Comparison of ENCODE assay signal across 1 cellular context in the genomic region with DNA sequence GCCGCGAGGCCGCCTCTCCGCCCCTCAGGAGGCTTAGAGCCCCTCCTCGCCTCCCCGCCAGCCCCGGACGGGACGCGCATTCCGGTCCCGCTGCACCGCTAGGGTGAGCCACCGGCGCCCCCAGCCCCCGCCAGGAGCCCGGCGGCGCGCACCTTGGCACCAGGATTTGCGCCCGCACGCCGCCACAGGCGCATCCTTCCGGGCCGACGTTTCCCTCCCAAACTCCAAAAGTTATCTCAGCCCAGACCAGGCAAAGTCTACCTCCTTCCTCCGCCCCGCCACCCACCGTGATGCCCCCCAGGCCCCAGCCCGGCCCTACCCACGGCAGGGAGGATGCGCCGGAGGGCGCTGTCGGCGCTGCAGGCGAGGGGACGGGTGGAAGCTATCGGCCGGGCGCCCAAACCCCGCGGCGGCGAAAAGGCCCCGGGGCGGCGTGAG.
TF ChIP-seq lines count a peak whose summit lies in the region.

No MANE protein-coding gene starts in this region.

TF ChIP-seq in K562, 482 proteins besides CTCF, POLR2A, EP300 and RAD21:
- no peak for TF ChIP-seq MITF (IDR thresholded peaks at IDR 0.05)
- TF ChIP-seq MAZ (CRISPR knock-in tag; conservative IDR thresholded peaks at IDR 0.05 in 1 of 2, IDR thresholded peaks at IDR 0.05 in 1 of 2) = peak in 1 of 2 experiments; percentile 44; a peak in 1 of 4 replicates
- TF ChIP-seq CTBP1 (IDR thresholded peaks at IDR 0.05; ENCODE audit: borderline replicate concordance) = 0 out of 2 replicates have a peak, but pooled peaks have one; percentile 30
- TF ChIP-seq, protein P1, sequence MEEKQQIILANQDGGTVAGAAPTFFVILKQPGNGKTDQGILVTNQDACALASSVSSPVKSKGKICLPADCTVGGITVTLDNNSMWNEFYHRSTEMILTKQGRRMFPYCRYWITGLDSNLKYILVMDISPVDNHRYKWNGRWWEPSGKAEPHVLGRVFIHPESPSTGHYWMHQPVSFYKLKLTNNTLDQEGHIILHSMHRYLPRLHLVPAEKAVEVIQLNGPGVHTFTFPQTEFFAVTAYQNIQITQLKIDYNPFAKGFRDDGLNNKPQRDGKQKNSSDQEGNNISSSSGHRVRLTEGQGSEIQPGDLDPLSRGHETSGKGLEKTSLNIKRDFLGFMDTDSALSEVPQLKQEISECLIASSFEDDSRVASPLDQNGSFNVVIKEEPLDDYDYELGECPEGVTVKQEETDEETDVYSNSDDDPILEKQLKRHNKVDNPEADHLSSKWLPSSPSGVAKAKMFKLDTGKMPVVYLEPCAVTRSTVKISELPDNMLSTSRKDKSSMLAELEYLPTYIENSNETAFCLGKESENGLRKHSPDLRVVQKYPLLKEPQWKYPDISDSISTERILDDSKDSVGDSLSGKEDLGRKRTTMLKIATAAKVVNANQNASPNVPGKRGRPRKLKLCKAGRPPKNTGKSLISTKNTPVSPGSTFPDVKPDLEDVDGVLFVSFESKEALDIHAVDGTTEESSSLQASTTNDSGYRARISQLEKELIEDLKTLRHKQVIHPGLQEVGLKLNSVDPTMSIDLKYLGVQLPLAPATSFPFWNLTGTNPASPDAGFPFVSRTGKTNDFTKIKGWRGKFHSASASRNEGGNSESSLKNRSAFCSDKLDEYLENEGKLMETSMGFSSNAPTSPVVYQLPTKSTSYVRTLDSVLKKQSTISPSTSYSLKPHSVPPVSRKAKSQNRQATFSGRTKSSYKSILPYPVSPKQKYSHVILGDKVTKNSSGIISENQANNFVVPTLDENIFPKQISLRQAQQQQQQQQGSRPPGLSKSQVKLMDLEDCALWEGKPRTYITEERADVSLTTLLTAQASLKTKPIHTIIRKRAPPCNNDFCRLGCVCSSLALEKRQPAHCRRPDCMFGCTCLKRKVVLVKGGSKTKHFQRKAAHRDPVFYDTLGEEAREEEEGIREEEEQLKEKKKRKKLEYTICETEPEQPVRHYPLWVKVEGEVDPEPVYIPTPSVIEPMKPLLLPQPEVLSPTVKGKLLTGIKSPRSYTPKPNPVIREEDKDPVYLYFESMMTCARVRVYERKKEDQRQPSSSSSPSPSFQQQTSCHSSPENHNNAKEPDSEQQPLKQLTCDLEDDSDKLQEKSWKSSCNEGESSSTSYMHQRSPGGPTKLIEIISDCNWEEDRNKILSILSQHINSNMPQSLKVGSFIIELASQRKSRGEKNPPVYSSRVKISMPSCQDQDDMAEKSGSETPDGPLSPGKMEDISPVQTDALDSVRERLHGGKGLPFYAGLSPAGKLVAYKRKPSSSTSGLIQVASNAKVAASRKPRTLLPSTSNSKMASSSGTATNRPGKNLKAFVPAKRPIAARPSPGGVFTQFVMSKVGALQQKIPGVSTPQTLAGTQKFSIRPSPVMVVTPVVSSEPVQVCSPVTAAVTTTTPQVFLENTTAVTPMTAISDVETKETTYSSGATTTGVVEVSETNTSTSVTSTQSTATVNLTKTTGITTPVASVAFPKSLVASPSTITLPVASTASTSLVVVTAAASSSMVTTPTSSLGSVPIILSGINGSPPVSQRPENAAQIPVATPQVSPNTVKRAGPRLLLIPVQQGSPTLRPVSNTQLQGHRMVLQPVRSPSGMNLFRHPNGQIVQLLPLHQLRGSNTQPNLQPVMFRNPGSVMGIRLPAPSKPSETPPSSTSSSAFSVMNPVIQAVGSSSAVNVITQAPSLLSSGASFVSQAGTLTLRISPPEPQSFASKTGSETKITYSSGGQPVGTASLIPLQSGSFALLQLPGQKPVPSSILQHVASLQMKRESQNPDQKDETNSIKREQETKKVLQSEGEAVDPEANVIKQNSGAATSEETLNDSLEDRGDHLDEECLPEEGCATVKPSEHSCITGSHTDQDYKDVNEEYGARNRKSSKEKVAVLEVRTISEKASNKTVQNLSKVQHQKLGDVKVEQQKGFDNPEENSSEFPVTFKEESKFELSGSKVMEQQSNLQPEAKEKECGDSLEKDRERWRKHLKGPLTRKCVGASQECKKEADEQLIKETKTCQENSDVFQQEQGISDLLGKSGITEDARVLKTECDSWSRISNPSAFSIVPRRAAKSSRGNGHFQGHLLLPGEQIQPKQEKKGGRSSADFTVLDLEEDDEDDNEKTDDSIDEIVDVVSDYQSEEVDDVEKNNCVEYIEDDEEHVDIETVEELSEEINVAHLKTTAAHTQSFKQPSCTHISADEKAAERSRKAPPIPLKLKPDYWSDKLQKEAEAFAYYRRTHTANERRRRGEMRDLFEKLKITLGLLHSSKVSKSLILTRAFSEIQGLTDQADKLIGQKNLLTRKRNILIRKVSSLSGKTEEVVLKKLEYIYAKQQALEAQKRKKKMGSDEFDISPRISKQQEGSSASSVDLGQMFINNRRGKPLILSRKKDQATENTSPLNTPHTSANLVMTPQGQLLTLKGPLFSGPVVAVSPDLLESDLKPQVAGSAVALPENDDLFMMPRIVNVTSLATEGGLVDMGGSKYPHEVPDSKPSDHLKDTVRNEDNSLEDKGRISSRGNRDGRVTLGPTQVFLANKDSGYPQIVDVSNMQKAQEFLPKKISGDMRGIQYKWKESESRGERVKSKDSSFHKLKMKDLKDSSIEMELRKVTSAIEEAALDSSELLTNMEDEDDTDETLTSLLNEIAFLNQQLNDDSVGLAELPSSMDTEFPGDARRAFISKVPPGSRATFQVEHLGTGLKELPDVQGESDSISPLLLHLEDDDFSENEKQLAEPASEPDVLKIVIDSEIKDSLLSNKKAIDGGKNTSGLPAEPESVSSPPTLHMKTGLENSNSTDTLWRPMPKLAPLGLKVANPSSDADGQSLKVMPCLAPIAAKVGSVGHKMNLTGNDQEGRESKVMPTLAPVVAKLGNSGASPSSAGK (IDR thresholded peaks at IDR 0.05) = peak; percentile 48; the same call in 1 of the 2 replicates
- TF ChIP-seq HNRNPL (IDR thresholded peaks at IDR 0.05; ENCODE audit: low read depth, low read length) = 0 out of 2 replicates have a peak, but pooled peaks have one; percentile 33
- no peak for TF ChIP-seq RBM17 (IDR thresholded peaks at IDR 0.05; ENCODE audit: borderline replicate concordance, low read depth, low read length)
- TF ChIP-seq CTCFL (IDR thresholded peaks at IDR 0.05; ENCODE audit: borderline replicate concordance, insufficient read depth, low read depth, low read length, poor library complexity, severe bottlenecking) = peak; percentile 74
- peak; percentile 21 for TF ChIP-seq CXXC5 (CRISPR knock-in tag; IDR thresholded peaks at IDR 0.05)
- TF ChIP-seq, protein P2, sequence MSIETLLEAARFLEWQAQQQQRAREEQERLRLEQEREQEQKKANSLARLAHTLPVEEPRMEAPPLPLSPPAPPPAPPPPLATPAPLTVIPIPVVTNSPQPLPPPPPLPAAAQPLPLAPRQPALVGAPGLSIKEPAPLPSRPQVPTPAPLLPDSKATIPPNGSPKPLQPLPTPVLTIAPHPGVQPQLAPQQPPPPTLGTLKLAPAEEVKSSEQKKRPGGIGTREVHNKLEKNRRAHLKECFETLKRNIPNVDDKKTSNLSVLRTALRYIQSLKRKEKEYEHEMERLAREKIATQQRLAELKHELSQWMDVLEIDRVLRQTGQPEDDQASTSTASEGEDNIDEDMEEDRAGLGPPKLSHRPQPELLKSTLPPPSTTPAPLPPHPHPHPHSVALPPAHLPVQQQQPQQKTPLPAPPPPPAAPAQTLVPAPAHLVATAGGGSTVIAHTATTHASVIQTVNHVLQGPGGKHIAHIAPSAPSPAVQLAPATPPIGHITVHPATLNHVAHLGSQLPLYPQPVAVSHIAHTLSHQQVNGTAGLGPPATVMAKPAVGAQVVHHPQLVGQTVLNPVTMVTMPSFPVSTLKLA (conservative IDR thresholded peaks at IDR 0.05) = 0 out of 4 replicates have a peak, but pooled peaks of 1 of the 2 experiments have one; percentile 14
- TF ChIP-seq ZEB2 (IDR thresholded peaks at IDR 0.05) = peak; percentile 62; the same call in 1 of the 2 replicates
- TF ChIP-seq HDAC1 (IDR thresholded peaks at IDR 0.05) = peak in 1 of 2 experiments; percentile 14; a peak in 1 of 4 replicates
- TF ChIP-seq HNRNPLL (IDR thresholded peaks at IDR 0.05; ENCODE audit: low read depth, low read length, poor library complexity, severe bottlenecking) = peak; percentile 37
- no peak for TF ChIP-seq KLF16 (IDR thresholded peaks at IDR 0.05)
- peak; percentile 13; the same call in 1 of the 2 replicates for TF ChIP-seq ZNF316 (IDR thresholded peaks at IDR 0.05)
- TF ChIP-seq ZBTB7A (IDR thresholded peaks at IDR 0.05; ENCODE audit: borderline replicate concordance, control insufficient read depth, low read depth, low read length) = peak; percentile 75; the same call in 1 of the 2 replicates
- peak; percentile 36; the same call in 1 of the 2 replicates for TF ChIP-seq GABPB1 (CRISPR knock-in tag; IDR thresholded peaks at IDR 0.05)
- TF ChIP-seq RCOR1 (IDR thresholded peaks at IDR 0.05; ENCODE audit: borderline replicate concordance in 1 of 2, low read depth in 2 of 2, low read length in 2 of 2) = no peak
- peak; percentile 40 to 80 for TF ChIP-seq E2F6 (IDR thresholded peaks at IDR 0.05; ENCODE audit: borderline replicate concordance in 1 of 2, extremely low read depth in 1 of 2, insufficient read depth in 1 of 2, insufficient read length in 1 of 2, low read depth in 1 of 2, low read length in 1 of 2, poor library complexity in 1 of 2, severe bottlenecking in 1 of 2)
- TF ChIP-seq, protein P3, sequence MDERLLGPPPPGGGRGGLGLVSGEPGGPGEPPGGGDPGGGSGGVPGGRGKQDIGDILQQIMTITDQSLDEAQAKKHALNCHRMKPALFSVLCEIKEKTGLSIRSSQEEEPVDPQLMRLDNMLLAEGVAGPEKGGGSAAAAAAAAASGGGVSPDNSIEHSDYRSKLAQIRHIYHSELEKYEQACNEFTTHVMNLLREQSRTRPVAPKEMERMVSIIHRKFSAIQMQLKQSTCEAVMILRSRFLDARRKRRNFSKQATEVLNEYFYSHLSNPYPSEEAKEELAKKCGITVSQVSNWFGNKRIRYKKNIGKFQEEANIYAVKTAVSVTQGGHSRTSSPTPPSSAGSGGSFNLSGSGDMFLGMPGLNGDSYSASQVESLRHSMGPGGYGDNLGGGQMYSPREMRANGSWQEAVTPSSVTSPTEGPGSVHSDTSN (CRISPR knock-in tag; IDR thresholded peaks at IDR 0.05; ENCODE audit: low read depth) = no peak
- TF ChIP-seq, protein P3 (tag; conservative IDR thresholded peaks at IDR 0.05; ENCODE audit: low read depth) = no peak
TF ChIP-seq in K562: peak in this region for 14.
